8 cellular contexts compared by ENCODE assay signal in the genomic region with DNA sequence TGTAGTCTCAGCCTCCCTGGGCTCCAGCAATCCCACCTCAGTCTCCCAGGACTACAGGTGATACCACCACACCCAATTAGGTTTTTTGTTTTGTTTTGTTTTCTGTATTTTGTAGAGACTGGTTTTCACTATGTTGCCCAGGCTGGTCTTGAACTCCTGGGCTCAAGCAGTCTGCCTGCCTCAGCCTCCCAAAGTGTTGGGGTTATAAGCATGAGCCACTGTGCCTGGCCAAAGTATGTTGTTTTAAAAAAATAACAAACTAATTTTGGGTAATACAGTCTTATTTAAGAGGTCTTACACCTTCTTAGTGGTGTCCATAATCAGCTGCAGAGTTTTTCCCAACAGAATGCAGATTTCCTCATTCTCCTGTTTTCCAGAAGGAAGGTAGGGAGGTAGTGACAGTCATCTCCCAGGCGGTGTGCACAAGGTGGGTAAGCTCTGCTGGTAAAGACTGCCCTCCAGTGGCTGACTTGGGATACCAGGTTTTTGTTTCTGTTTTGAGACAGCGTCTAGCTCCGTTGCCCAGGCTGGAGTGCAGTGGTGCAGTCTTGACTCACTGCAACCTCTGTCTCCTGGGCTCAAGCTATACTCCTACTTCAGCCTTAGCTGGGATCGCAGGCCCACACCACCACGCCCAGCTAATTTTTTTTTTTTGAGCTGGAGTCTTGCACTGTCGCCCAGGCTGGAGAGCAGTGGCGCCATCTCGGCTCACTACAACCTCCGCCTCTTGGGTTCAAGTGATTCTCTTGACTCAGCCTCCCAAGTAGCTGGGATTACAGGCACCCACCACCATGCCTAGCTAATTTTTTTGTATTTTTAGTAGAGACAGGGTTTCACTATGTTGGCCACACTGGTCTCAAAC. TPM values are rescaled to one million over a fixed set of nuclear protein-coding genes. Genes with fewer than 3 reads are reported as not detected.
A peak's percentile ranks its signal among the peaks of the same experiment; 100 is the strongest.
DNase-seq lines count a peak whose midpoint lies in the region; ATAC-seq, FAIRE-seq and TF ChIP-seq lines count a peak whose summit lies in the region.

No MANE protein-coding gene starts in this region.

- H3K4me1 Mint-ChIP-seq in naive thymus-derived CD8-positive, alpha-beta T cell = peaks cover 7 to 12% (median 9%) of the 10 kb centered on the region in 4 donors
- peaks cover 15% of the 10 kb centered on the region for H3K4me1 Mint-ChIP-seq in stimulated activated memory B cell treated with anti-CD40 and anti-IgM and Interleukin-4, amounts not matched to agents 10 μg/mL and 1 μg/mL and 100 μg/mL, for 72 hours

- H3K4me1 ChIP-seq in OCI-LY1 (ENCODE audit: insufficient read depth, low read length, severe bottlenecking) = peaks cover 5% of the 10 kb centered on the region
- H3K4me1 ChIP-seq in esophagus muscularis mucosa = peaks cover 0 to 21% (median 16%) of the 10 kb centered on the region in 4 donors

- H3K4me3 ChIP-seq in AG10803 (ENCODE audit: low read length) = no peak overlapping the region
- no peak overlapping the region for H3K4me3 ChIP-seq in OCI-LY1 (ENCODE audit: low read depth, low read length, poor library complexity, severe bottlenecking)
- H3K4me3 ChIP-seq in esophagus muscularis mucosa = no peak overlapping the region

- TF ChIP-seq CTCF in AG10803 (conservative IDR thresholded peaks at IDR 0.05; ENCODE audit: low read length) (peak; percentile 89), OCI-LY1 (IDR thresholded peaks at IDR 0.05; ENCODE audit: low read length) (peak; percentile 90), esophagus muscularis mucosa (IDR thresholded peaks at IDR 0.05) (peak; percentile 72 to 83 (median 77))

- peak; percentile 73 for ATAC-seq in GM19035 (IDR thresholded peaks at IDR 0.05; ENCODE audit: unreplicated experiment)
- ATAC-seq in naive thymus-derived CD8-positive, alpha-beta T cell = peak; percentile 83 to 95
- peak; percentile 74 for ATAC-seq in stimulated activated memory B cell treated with anti-CD40 and anti-IgM and Interleukin-4, amounts not matched to agents 10 μg/mL and 1 μg/mL and 100 μg/mL, for 72 hours

- H3K27me3 ChIP-seq in OCI-LY1 (ENCODE audit: insufficient read depth, low read length) (no peaks in the 10 kb centered on the region), esophagus muscularis mucosa (no peaks in the 10 kb centered on the region)

- intact Hi-C loops in esophagus muscularis mucosa (cut with DNase I) = loop anchor here (1.0 kb wide), 1 partner anchor 297 kb away; no protein-coding TSS in a partner anchor

- H3K4me3 Mint-ChIP-seq in naive thymus-derived CD8-positive, alpha-beta T cell = no peak overlapping the region
- H3K4me3 Mint-ChIP-seq in stimulated activated memory B cell treated with anti-CD40 and anti-IgM and Interleukin-4, amounts not matched to agents 10 μg/mL and 1 μg/mL and 100 μg/mL, for 72 hours = no peak overlapping the region

- peak overlapping the region; percentile 28 for H3K27ac ChIP-seq in OCI-LY1 (ENCODE audit: low read depth, low read length, poor library complexity, severe bottlenecking)
- H3K27ac ChIP-seq in esophagus muscularis mucosa (replicated peaks in 1 of 4) = no peak overlapping the region

- H2AFZ ChIP-seq in OCI-LY1 (ENCODE audit: low read length) = no peak overlapping the region

- H3K9me2 ChIP-seq in OCI-LY1 (ENCODE audit: low read depth, low read length) = no peaks in the 10 kb centered on the region

- TF ChIP-seq EP300 in esophagus muscularis mucosa (IDR thresholded peaks at IDR 0.05) = no peak

- H3K79me2 ChIP-seq in OCI-LY1 (ENCODE audit: insufficient read depth, low read length) = no peaks in the 10 kb centered on the region

- POLR2A ChIA-PET in naive thymus-derived CD8-positive, alpha-beta T cell (lab: Charles Lee) = interaction anchor here (0.6 to 1.0 kb wide), 2 partner anchors 8 to 210 kb away, joined by 3 read pairs; no protein-coding TSS in a partner anchor

- H3F3A ChIP-seq in OCI-LY1 (ENCODE audit: insufficient read depth, low read length) = peaks cover 10% of the 10 kb centered on the region; the same call in 1 of the 2 replicates

- H3K9me3 Mint-ChIP-seq in naive thymus-derived CD8-positive, alpha-beta T cell = no peaks in the 10 kb centered on the region
- H3K9me3 Mint-ChIP-seq in stimulated activated memory B cell treated with anti-CD40 and anti-IgM and Interleukin-4, amounts not matched to agents 10 μg/mL and 1 μg/mL and 100 μg/mL, for 72 hours = no peaks in the 10 kb centered on the region

- H3K36me3 Mint-ChIP-seq in naive thymus-derived CD8-positive, alpha-beta T cell = peaks cover 0 to 30% (median 3%) of the 10 kb centered on the region in 3 donors
- H3K36me3 Mint-ChIP-seq in stimulated activated memory B cell treated with anti-CD40 and anti-IgM and Interleukin-4, amounts not matched to agents 10 μg/mL and 1 μg/mL and 100 μg/mL, for 72 hours = peaks cover 22% of the 10 kb centered on the region

- H3K27me3 Mint-ChIP-seq in naive thymus-derived CD8-positive, alpha-beta T cell = no peaks in the 10 kb centered on the region
- no peaks in the 10 kb centered on the region for H3K27me3 Mint-ChIP-seq in stimulated activated memory B cell treated with anti-CD40 and anti-IgM and Interleukin-4, amounts not matched to agents 10 μg/mL and 1 μg/mL and 100 μg/mL, for 72 hours

- DNase-seq in AG10803 (ENCODE audit: low read depth) = peak; percentile 67
- DNase-seq in HTR-8/SVneo (ENCODE audit: insufficient read length, low spot score) = peak; percentile 80
- DNase-seq in activated T-cell treated with anti-CD3 and anti-CD28 coated beads for 1 hour (ENCODE audit: low read depth) = peak; percentile 54
- no peak for DNase-seq in esophagus muscularis mucosa (ENCODE audit: extremely low spot score)
- peak; percentile 40 to 83 (median 66) for DNase-seq in naive thymus-derived CD8-positive, alpha-beta T cell

- peaks cover 68% of the 10 kb centered on the region for H3K36me3 ChIP-seq in OCI-LY1 (ENCODE audit: insufficient read depth, low read length)
- peaks cover 14 to 54% (median 35%) of the 10 kb centered on the region in 4 donors for H3K36me3 ChIP-seq in esophagus muscularis mucosa

- H3K4me2 ChIP-seq in OCI-LY1 (ENCODE audit: low read length) = no peak overlapping the region

- no peaks in the 10 kb centered on the region for H3K9me3 ChIP-seq in OCI-LY1 (ENCODE audit: low read length)
- H3K9me3 ChIP-seq in esophagus muscularis mucosa = no peaks in the 10 kb centered on the region

- H3K27ac Mint-ChIP-seq in naive thymus-derived CD8-positive, alpha-beta T cell = peak overlapping the region in 5 of 10 donors; percentile 20 to 41 (median 38)
- no peak overlapping the region for H3K27ac Mint-ChIP-seq in stimulated activated memory B cell treated with anti-CD40 and anti-IgM and Interleukin-4, amounts not matched to agents 10 μg/mL and 1 μg/mL and 100 μg/mL, for 72 hours

- no peaks in the 10 kb centered on the region for H4K20me1 ChIP-seq in OCI-LY1 (ENCODE audit: insufficient read depth, low read length)

- WGBS in esophagus muscularis mucosa = 85% methylated on average over 7 of the region's 9 CpGs

- no peak overlapping the region for H3K9ac ChIP-seq in OCI-LY1 (ENCODE audit: low read length)

- TF ChIP-seq POLR2A in esophagus muscularis mucosa (IDR thresholded peaks at IDR 0.05; ENCODE audit: low read depth) = no peak

- no peak for FAIRE-seq in HTR-8/SVneo (lab: Jason Lieb, UNC)

RNA-seq across cellular contexts. Expression of a gene that starts 58.4 kb away (rescaled TPM):
- total RNA-seq in esophagus muscularis mucosa = 1 to 10 TPM in 3 of 4 donors, under 1 TPM in 1; 0.42 to 2.9 (median 2.4) TPM
- total RNA-seq in naive thymus-derived CD8-positive, alpha-beta T cell = 1 to 10 TPM; 1.0 to 4.9 TPM
- 1 to 10 TPM in 2 of 3 donors, under 1 TPM in 1; 0.58 to 2.9 (median 1.0) TPM for polyA plus RNA-seq in naive thymus-derived CD8-positive, alpha-beta T cell
